In genomic region chr19:54738306-54738705, GRCh38 we compare ENCODE assay signal across 3 cellular contexts. TPM values are rescaled to one million over a fixed set of nuclear protein-coding genes. Genes with fewer than 3 reads are reported as not detected.
"Had no signal": no experiment of that assay in that cellular context is flagged by ENCODE, and none has a peak within 500 bp of the region (broad histone marks: within the 10 kb centered on the region; RNA-seq: fewer than 3 reads in every experiment).

TSS of gene KIR2DL3 (plus strand) at chr19:54738513. CDS start at chr19:54738546, 33 bp downstream.

RNA-seq across cellular contexts. Expression of gene KIR2DL3, which starts in this region (rescaled TPM):
- total RNA-seq: LHCN-M2, M059J, MCF 10A had no signal
